In genomic region chr13:78137404-78138142, GRCh38 we compare ENCODE assay signal across 8 cellular contexts.
A peak's percentile ranks its signal among the peaks of the same experiment; 100 is the strongest.
DNase-seq lines count a peak whose midpoint lies in the region; ATAC-seq and TF ChIP-seq lines count a peak whose summit lies in the region.

No MANE protein-coding gene starts in this region.

- no peak overlapping the region for H3K4me3 Mint-ChIP-seq in CD4-positive, alpha-beta T cell

- no peak overlapping the region for H3K4me3 ChIP-seq in epithelial cell of proximal tubule (ENCODE audit: low read depth, low read length)

- peaks cover 4% of the 10 kb centered on the region for H3K27me3 Mint-ChIP-seq in CD4-positive, alpha-beta T cell

- H3K27me3 ChIP-seq in CD4-positive, alpha-beta T cell (ENCODE audit: control insufficient read depth, insufficient read depth, low read length) = no peaks in the 10 kb centered on the region

- H3K9me3 Mint-ChIP-seq in CD4-positive, alpha-beta T cell = no peaks in the 10 kb centered on the region

- intact Hi-C loops in CD4-positive, alpha-beta T cell (cut with DNase I, micrococcal nuclease) = loop anchor here (1.0 to 10.0 kb wide), 7 partner anchors 619 to 1407 kb away; no protein-coding TSS in a partner anchor

- DNase-seq in CD4-positive, alpha-beta T cell = no peak
- DNase-seq in NCI-H1105 treated with DMSO at 0.1 percent for 48 hours (lab: John Stamatoyannopoulos, UW) (peak; percentile 50), SW 1271 (lab: John Stamatoyannopoulos, UW) (peak; percentile 22 to 77), epithelial cell of proximal tubule (ENCODE audit: low read depth) (peak; percentile 29), myocyte (ENCODE audit: low read depth) (peak; percentile 76), mesenteric fat pad (ENCODE audit: low spot score) (no peak)

- no peak overlapping the region for H3K27ac Mint-ChIP-seq in CD4-positive, alpha-beta T cell

- no peak overlapping the region for H3K27ac ChIP-seq in CD4-positive, alpha-beta T cell (ENCODE audit: low read depth, low read length)

- CTCF ChIA-PET in CD4-positive, alpha-beta T cell (lab: Charles Lee) = interaction anchor here (1.0 to 3.2 kb wide), 2 partner anchors 323 to 841 kb away, joined by 3 to 15 read pairs; no protein-coding TSS in a partner anchor

- ATAC-seq in CD4-positive, alpha-beta T cell (ENCODE audit: poor library complexity) = peak; percentile 65
- ATAC-seq in GM18517 (IDR thresholded peaks at IDR 0.05; ENCODE audit: unreplicated experiment) = peak; percentile 89
- ATAC-seq in HG02938 (IDR thresholded peaks at IDR 0.05; ENCODE audit: unreplicated experiment) = peak; percentile 85

- H3K9me3 ChIP-seq in CD4-positive, alpha-beta T cell (ENCODE audit: control insufficient read depth, low read length) = no peaks in the 10 kb centered on the region

- H3K4me1 Mint-ChIP-seq in CD4-positive, alpha-beta T cell (ENCODE audit: low read depth) = peaks cover 6% of the 10 kb centered on the region

- POLR2A ChIA-PET in CD4-positive, alpha-beta T cell (lab: Charles Lee) = interaction anchor here (1.0 to 1.5 kb wide), 2 partner anchors 619 to 841 kb away, joined by 3 to 6 read pairs; no protein-coding TSS in a partner anchor

- H3K36me3 Mint-ChIP-seq in CD4-positive, alpha-beta T cell (ENCODE audit: low read depth) = no peaks in the 10 kb centered on the region

- TF ChIP-seq CTCF in CD4-positive, alpha-beta T cell (IDR thresholded peaks at IDR 0.05) = peak; percentile 79
- peak; percentile 80 for TF ChIP-seq CTCF in epithelial cell of proximal tubule (conservative IDR thresholded peaks at IDR 0.05; ENCODE audit: low read depth, low read length)

Comparison
In these comparisons a context has a peak if more than half of its experiments do, and no peak if none do; other contexts are left out.
1. DNase-seq: peak in NCI-H1105 treated with DMSO at 0.1 percent for 48 hours (single experiment), SW 1271 (2 of 2), epithelial cell of proximal tubule (single experiment) and myocyte (single experiment); none in CD4-positive, alpha-beta T cell (0 of 10) and mesenteric fat pad (single experiment).
2. Peak in every context shown above with its lines, with median percentiles within 50 percentile points of each other: ATAC-seq.